Comparison of ENCODE assay signal across 18 cellular contexts in the genomic region with DNA sequence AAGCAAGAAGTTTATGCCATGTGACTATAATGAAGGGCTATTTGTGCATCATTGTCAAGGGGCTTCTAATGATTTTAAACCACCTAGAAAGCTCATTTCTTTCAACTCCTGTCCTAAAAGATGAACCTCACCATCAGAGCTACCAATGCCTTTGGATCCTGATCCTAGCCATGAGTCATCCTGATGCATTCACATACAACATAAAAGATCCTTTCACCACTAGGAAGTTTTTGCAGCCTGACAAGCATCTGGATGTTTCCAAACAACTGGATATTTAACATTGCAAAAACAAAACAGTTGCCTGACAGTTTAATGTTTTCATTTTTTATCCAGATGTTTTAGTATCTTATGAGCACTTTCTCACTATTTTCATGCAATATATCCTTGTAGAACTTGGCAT.
A peak's percentile ranks its signal among the peaks of the same experiment; 100 is the strongest.
DNase-seq lines count a peak whose midpoint lies in the region; ATAC-seq lines count a peak whose summit lies in the region.
"Had no signal": no experiment of that assay in that cellular context is flagged by ENCODE, and none has a peak within 500 bp of the region (broad histone marks: within the 10 kb centered on the region; RNA-seq: fewer than 3 reads in every experiment).

No MANE protein-coding gene starts in this region.

- ATAC-seq in sciatic nerve = no peak
- ATAC-seq: heart right ventricle had no signal

- DNase-seq in AG20443 (ENCODE audit: low spot score) (peak; percentile 31), OCI-M1 (lab: John Stamatoyannopoulos, UW) (peak; percentile 32), dedifferentiated amniotic fluid mesenchymal stem cell (ENCODE audit: extremely low spot score) (peak; percentile 67), iris pigment epithelial cell (ENCODE audit: low read depth) (peak; percentile 22), germinal center (ENCODE audit: low spot score) (no peak), KG1 (lab: John Stamatoyannopoulos, UW) (no peak), OCI-M2 (lab: John Stamatoyannopoulos, UW; ENCODE audit: unreplicated experiment) (no peak), sciatic nerve (ENCODE audit: low spot score) (no peak)
- DNase-seq: activated CD4-positive, alpha-beta T cell treated with anti-CD3 and anti-CD28 coated beads for 4 hours; activated CD8-positive, alpha-beta memory T cell treated with anti-CD3 and anti-CD28 coated beads, Interleukin-2, amount 50 U/mL, for 4 hours; activated naive CD4-positive, alpha-beta T cell treated with anti-CD3 and anti-CD28 coated beads for 36 hours; Caco-2; effector CD8-positive, alpha-beta T cell; GF-D8; heart right ventricle; NCI-H1417; NK-92 treated with Interleukin-12 subunit alpha and Interleukin-12 subunit beta, amount 100 ng/mL, for 24 hours; trophoblast cell had no signal

- intact Hi-C loops in sciatic nerve (cut with DNase I) = no loop called here

Comparison
In these comparisons a context has a peak if more than half of its experiments do, and no peak if none do; other contexts are left out.
1. DNase-seq: peak in AG20443 (single experiment), OCI-M1 (single experiment), dedifferentiated amniotic fluid mesenchymal stem cell (single experiment) and iris pigment epithelial cell (single experiment); none in germinal center (single experiment), KG1 (single experiment), OCI-M2 (single experiment) and sciatic nerve (single experiment).